ENCODE assay signal across 1 cellular context in the genomic region with DNA sequence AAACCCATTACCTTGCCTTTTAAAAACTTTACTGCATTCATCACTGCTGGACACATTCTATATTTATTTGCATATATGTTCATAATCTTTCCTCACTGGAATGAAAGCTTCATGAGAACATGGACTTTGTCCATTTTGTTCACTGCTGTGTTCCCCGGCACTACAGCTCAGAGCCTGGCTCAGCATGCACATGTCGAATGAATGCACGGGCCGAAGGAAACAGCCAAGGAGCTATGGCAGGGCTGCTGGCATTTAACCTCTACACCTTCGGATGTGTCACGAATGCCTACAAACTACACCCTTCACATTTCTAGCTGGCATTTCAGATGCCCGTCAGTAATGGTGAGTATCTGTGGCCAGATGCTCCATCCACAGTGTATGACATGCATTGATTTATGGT.
TF ChIP-seq lines count a peak whose summit lies in the region.

No MANE protein-coding gene starts in this region.

TF ChIP-seq in GM23338, 12 proteins besides CTCF, POLR2A, EP300 and RAD21:
- TF ChIP-seq, protein P1, sequence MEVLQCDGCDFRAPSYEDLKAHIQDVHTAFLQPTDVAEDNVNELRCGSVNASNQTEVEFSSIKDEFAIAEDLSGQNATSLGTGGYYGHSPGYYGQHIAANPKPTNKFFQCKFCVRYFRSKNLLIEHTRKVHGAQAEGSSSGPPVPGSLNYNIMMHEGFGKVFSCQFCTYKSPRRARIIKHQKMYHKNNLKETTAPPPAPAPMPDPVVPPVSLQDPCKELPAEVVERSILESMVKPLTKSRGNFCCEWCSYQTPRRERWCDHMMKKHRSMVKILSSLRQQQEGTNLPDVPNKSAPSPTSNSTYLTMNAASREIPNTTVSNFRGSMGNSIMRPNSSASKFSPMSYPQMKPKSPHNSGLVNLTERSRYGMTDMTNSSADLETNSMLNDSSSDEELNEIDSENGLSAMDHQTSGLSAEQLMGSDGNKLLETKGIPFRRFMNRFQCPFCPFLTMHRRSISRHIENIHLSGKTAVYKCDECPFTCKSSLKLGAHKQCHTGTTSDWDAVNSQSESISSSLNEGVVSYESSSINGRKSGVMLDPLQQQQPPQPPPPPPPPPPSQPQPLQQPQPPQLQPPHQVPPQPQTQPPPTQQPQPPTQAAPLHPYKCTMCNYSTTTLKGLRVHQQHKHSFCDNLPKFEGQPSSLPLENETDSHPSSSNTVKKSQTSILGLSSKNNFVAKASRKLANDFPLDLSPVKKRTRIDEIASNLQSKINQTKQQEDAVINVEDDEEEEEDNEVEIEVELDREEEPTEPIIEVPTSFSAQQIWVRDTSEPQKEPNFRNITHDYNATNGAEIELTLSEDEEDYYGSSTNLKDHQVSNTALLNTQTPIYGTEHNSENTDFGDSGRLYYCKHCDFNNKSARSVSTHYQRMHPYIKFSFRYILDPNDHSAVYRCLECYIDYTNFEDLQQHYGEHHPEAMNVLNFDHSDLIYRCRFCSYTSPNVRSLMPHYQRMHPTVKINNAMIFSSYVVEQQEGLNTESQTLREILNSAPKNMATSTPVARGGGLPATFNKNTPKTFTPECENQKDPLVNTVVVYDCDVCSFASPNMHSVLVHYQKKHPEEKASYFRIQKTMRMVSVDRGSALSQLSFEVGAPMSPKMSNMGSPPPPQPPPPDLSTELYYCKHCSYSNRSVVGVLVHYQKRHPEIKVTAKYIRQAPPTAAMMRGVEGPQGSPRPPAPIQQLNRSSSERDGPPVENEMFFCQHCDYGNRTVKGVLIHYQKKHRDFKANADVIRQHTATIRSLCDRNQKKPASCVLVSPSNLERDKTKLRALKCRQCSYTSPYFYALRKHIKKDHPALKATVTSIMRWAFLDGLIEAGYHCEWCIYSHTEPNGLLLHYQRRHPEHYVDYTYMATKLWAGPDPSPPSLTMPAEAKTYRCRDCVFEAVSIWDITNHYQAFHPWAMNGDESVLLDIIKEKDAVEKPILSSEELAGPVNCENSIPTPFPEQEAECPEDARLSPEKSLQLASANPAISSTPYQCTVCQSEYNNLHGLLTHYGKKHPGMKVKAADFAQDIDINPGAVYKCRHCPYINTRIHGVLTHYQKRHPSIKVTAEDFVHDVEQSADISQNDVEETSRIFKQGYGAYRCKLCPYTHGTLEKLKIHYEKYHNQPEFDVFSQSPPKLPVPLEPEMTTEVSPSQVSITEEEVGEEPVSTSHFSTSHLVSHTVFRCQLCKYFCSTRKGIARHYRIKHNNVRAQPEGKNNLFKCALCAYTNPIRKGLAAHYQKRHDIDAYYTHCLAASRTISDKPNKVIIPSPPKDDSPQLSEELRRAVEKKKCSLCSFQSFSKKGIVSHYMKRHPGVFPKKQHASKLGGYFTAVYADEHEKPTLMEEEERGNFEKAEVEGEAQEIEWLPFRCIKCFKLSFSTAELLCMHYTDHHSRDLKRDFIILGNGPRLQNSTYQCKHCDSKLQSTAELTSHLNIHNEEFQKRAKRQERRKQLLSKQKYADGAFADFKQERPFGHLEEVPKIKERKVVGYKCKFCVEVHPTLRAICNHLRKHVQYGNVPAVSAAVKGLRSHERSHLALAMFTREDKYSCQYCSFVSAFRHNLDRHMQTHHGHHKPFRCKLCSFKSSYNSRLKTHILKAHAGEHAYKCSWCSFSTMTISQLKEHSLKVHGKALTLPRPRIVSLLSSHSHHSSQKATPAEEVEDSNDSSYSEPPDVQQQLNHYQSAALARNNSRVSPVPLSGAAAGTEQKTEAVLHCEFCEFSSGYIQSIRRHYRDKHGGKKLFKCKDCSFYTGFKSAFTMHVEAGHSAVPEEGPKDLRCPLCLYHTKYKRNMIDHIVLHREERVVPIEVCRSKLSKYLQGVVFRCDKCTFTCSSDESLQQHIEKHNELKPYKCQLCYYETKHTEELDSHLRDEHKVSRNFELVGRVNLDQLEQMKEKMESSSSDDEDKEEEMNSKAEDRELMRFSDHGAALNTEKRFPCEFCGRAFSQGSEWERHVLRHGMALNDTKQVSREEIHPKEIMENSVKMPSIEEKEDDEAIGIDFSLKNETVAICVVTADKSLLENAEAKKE (CRISPR knock-in tag; IDR thresholded peaks at IDR 0.05): no peak
- no peak for TF ChIP-seq ZNF331 (CRISPR knock-in tag; IDR thresholded peaks at IDR 0.05; ENCODE audit: low read depth)
- TF ChIP-seq, protein P2, sequence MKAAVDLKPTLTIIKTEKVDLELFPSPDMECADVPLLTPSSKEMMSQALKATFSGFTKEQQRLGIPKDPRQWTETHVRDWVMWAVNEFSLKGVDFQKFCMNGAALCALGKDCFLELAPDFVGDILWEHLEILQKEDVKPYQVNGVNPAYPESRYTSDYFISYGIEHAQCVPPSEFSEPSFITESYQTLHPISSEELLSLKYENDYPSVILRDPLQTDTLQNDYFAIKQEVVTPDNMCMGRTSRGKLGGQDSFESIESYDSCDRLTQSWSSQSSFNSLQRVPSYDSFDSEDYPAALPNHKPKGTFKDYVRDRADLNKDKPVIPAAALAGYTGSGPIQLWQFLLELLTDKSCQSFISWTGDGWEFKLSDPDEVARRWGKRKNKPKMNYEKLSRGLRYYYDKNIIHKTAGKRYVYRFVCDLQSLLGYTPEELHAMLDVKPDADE (IDR thresholded peaks at IDR 0.05): no peak
- TF ChIP-seq STAT1 (IDR thresholded peaks at IDR 0.05; ENCODE audit: unreplicated experiment): no peak
- TF ChIP-seq, protein P3, sequence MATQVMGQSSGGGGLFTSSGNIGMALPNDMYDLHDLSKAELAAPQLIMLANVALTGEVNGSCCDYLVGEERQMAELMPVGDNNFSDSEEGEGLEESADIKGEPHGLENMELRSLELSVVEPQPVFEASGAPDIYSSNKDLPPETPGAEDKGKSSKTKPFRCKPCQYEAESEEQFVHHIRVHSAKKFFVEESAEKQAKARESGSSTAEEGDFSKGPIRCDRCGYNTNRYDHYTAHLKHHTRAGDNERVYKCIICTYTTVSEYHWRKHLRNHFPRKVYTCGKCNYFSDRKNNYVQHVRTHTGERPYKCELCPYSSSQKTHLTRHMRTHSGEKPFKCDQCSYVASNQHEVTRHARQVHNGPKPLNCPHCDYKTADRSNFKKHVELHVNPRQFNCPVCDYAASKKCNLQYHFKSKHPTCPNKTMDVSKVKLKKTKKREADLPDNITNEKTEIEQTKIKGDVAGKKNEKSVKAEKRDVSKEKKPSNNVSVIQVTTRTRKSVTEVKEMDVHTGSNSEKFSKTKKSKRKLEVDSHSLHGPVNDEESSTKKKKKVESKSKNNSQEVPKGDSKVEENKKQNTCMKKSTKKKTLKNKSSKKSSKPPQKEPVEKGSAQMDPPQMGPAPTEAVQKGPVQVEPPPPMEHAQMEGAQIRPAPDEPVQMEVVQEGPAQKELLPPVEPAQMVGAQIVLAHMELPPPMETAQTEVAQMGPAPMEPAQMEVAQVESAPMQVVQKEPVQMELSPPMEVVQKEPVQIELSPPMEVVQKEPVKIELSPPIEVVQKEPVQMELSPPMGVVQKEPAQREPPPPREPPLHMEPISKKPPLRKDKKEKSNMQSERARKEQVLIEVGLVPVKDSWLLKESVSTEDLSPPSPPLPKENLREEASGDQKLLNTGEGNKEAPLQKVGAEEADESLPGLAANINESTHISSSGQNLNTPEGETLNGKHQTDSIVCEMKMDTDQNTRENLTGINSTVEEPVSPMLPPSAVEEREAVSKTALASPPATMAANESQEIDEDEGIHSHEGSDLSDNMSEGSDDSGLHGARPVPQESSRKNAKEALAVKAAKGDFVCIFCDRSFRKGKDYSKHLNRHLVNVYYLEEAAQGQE (IDR thresholded peaks at IDR 0.05; ENCODE audit: unreplicated experiment): no peak
- TF ChIP-seq JUNB (IDR thresholded peaks at IDR 0.05; ENCODE audit: unreplicated experiment): no peak
- TF ChIP-seq ZNF114 (CRISPR knock-in tag; IDR thresholded peaks at IDR 0.05): no peak
- no peak for TF ChIP-seq NANOG (IDR thresholded peaks at IDR 0.05; ENCODE audit: borderline replicate concordance)
- no peak for TF ChIP-seq POLR2AphosphoS5 (IDR thresholded peaks at IDR 0.05; ENCODE audit: low read depth)
- TF ChIP-seq EZH2 (IDR thresholded peaks at IDR 0.05; ENCODE audit: low read depth, unreplicated experiment): no peak
- TF ChIP-seq EZH2phosphoT487 (IDR thresholded peaks at IDR 0.05; ENCODE audit: unreplicated experiment): no peak
- TF ChIP-seq CREB1 (CRISPR knock-in tag; IDR thresholded peaks at IDR 0.05; ENCODE audit: low read depth): no peak
